Comparison of ENCODE assay signal across 8 cellular contexts in the genomic region with DNA sequence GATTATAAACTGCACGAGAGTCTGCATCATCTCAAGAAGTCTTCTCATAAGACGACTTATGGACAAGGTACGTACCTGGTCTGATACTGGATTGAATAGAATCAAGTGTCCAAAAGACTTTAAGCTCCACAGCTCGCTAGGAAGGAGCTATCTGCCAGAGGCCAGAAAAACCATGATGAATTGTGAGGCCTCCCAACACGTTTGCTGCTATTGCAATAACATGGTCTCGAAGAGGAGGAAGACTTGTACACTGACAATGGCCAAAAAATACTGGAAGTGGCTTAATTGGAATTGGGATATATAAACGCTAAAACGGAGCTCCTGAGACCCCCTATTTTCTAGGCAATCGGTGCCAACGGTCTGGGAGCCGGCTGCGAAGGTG. TPM values are rescaled to one million over a fixed set of nuclear protein-coding genes. Genes with fewer than 3 reads are reported as not detected.
DNase-seq lines count a peak whose midpoint lies in the region; ATAC-seq and TF ChIP-seq lines count a peak whose summit lies in the region.

No MANE protein-coding gene starts in this region.

- H3K79me2 ChIP-seq in DOHH2 (ENCODE audit: control insufficient read depth, low read length): no peaks in the 10 kb centered on the region
- no peaks in the 10 kb centered on the region for H3K79me2 ChIP-seq in mesendoderm (ENCODE audit: control insufficient read depth, insufficient read depth, low read length)

- no peak overlapping the region for H3K18ac ChIP-seq in mesendoderm (ENCODE audit: low read length)

- intact Hi-C loops in aorta (cut with DNase I): no loop called here

- no peak overlapping the region for H3K27ac ChIP-seq in DOHH2 (ENCODE audit: low read depth, low read length)
- no peak overlapping the region for H3K27ac ChIP-seq in mesendoderm (ENCODE audit: low read depth, low read length)
- no peak overlapping the region for H3K27ac ChIP-seq in aorta (ENCODE audit: low read depth in 1 of 2, low read length in 2 of 2)

- no peak overlapping the region for H3K27ac Mint-ChIP-seq in central memory CD8-positive, alpha-beta T cell (ENCODE audit: low read depth)

- no peak overlapping the region for H2BK5ac ChIP-seq in mesendoderm (ENCODE audit: low read length)

- H3K27me3 Mint-ChIP-seq in central memory CD8-positive, alpha-beta T cell: peaks cover 9% of the 10 kb centered on the region

- H3K23ac ChIP-seq in mesendoderm (ENCODE audit: low read length): no peak overlapping the region

- H3K27me3 ChIP-seq in DOHH2 (ENCODE audit: control insufficient read depth, low read length) (0 out of 2 replicates have a peak, but pooled peaks cover 5% of the 10 kb centered on the region), mesendoderm (ENCODE audit: insufficient read depth, low read length, poor library complexity) (no peaks in the 10 kb centered on the region), aorta (ENCODE audit: control insufficient read depth in 1 of 2, insufficient read depth in 2 of 2, low read length in 1 of 2) (no peaks in the 10 kb centered on the region)

- H4K20me1 ChIP-seq in DOHH2 (ENCODE audit: control insufficient read depth, insufficient read depth, low read depth, low read length): no peaks in the 10 kb centered on the region

- H3K4me3 ChIP-seq in DOHH2 (ENCODE audit: low read length) (peak overlapping the region; percentile 87), mesendoderm (ENCODE audit: low read length) (peak overlapping the region; percentile 66), aorta (ENCODE audit: low read length in 2 of 2) (peak overlapping the region; percentile 27 to 66)

- no peak overlapping the region for H3K4ac ChIP-seq in mesendoderm (ENCODE audit: low read depth, low read length)

- TF ChIP-seq CTCF in DOHH2 (IDR thresholded peaks at IDR 0.05; ENCODE audit: low read depth, low read length, poor library complexity, severe bottlenecking): no peak

- H3K4me2 ChIP-seq in DOHH2 (ENCODE audit: low read length) (peak overlapping the region; percentile 87), mesendoderm (ENCODE audit: low read length) (peak overlapping the region; percentile 47)

- no peaks in the 10 kb centered on the region for H3K79me1 ChIP-seq in mesendoderm (ENCODE audit: low read length)

- H3K9me2 ChIP-seq in DOHH2 (replicated peaks; ENCODE audit: control insufficient read depth, low read length): no peaks in the 10 kb centered on the region

- no peak overlapping the region for H2BK15ac ChIP-seq in mesendoderm (replicated peaks; ENCODE audit: low read depth)

- peaks cover 11% of the 10 kb centered on the region for H3K4me1 ChIP-seq in DOHH2 (ENCODE audit: control insufficient read depth, low read length)
- peaks cover 2% of the 10 kb centered on the region for H3K4me1 ChIP-seq in mesendoderm (ENCODE audit: control insufficient read depth, low read depth, low read length)
- H3K4me1 ChIP-seq in aorta (ENCODE audit: control insufficient read depth in 1 of 2, insufficient read depth in 2 of 2, low read length in 2 of 2): no peaks in the 10 kb centered on the region

- no peak overlapping the region for H2BK120ac ChIP-seq in mesendoderm (ENCODE audit: low read depth, low read length)

- no peaks in the 10 kb centered on the region for H3K9me3 Mint-ChIP-seq in central memory CD8-positive, alpha-beta T cell

- peak; percentile 39 for DNase-seq in NAMALWA (ENCODE audit: low spot score)
- DNase-seq in central memory CD8-positive, alpha-beta T cell (ENCODE audit: low spot score in 2 of 2): peak in 1 of 2 donors; percentile 16
- no peak for DNase-seq in mesendoderm
- DNase-seq in aorta: no peak
- DNase-seq in cortex of kidney (lab: John Stamatoyannopoulos, UW): no peak
- DNase-seq in HuH-7 (ENCODE audit: low spot score): no peak

- no peaks in the 10 kb centered on the region for H3K36me3 ChIP-seq in DOHH2 (ENCODE audit: control insufficient read depth, low read length)
- H3K36me3 ChIP-seq in mesendoderm (ENCODE audit: control insufficient read depth, insufficient read depth, low read length): no peaks in the 10 kb centered on the region
- H3K36me3 ChIP-seq in aorta (ENCODE audit: control insufficient read depth in 1 of 2, insufficient read depth in 2 of 2, low read length in 1 of 2): peaks cover 0 to 4% of the 10 kb centered on the region in 2 donors

- no peaks in the 10 kb centered on the region for H3F3A ChIP-seq in DOHH2 (ENCODE audit: control insufficient read depth, insufficient read depth)

- H3K4me1 Mint-ChIP-seq in central memory CD8-positive, alpha-beta T cell: peaks cover 11% of the 10 kb centered on the region

- H3K9me3 ChIP-seq in DOHH2 (ENCODE audit: control insufficient read depth, insufficient read depth, low read length) (no peaks in the 10 kb centered on the region), aorta (ENCODE audit: control insufficient read depth, low read length) (no peaks in the 10 kb centered on the region)

- no peak overlapping the region for H4K5ac ChIP-seq in mesendoderm (ENCODE audit: low read length)

- whole genome bisulfite sequencing in mesendoderm (ENCODE audit: extremely low coverage, insufficient coverage, low lambda C conversion rate): no CpG with 5 or more reads among the region's 12 CpGs
- 12 to 13% methylated on average over 12 of the region's 12 CpGs for WGBS in aorta, 2 donors

- peak overlapping the region; percentile 78 for H3K9ac ChIP-seq in mesendoderm (ENCODE audit: low read length)

- H3K4me3 Mint-ChIP-seq in central memory CD8-positive, alpha-beta T cell: peak overlapping the region; percentile 74

- H4K8ac ChIP-seq in mesendoderm (ENCODE audit: low read depth, low read length): no peak overlapping the region

- H2AK5ac ChIP-seq in mesendoderm (ENCODE audit: low read length): no peak overlapping the region

- peak overlapping the region; percentile 73 for H3K56ac ChIP-seq in mesendoderm (ENCODE audit: low read length)

- no peak for ATAC-seq in central memory CD8-positive, alpha-beta T cell (replicated peaks; ENCODE audit: extremely low read depth, poor library complexity, severe bottlenecking)
- ATAC-seq in aorta (ENCODE audit: low FRiP score) (no peak), HG03139 (IDR thresholded peaks at IDR 0.05; ENCODE audit: unreplicated experiment) (no peak)

- peaks cover 8% of the 10 kb centered on the region for H3K36me3 Mint-ChIP-seq in central memory CD8-positive, alpha-beta T cell (ENCODE audit: insufficient read depth)

RNA-seq across cellular contexts. Expression of gene DNAJC28, which starts 0.5 kb away (rescaled TPM):
- 1.8 TPM for polyA plus RNA-seq in mesendoderm (2013, experiment 1 of 2)
- polyA plus RNA-seq in mesendoderm (2013, experiment 2 of 2): 1.5 TPM
- total RNA-seq in aorta: 1 to 10 TPM; 1.2 to 2.7 TPM
- polyA plus RNA-seq in aorta: 1 to 10 TPM in 1 of 2 donors, under 1 TPM in 1; 0.56 to 3.0 TPM

RNA-seq across cellular contexts. Expression of gene TMEM50B, which starts 11.2 kb away (rescaled TPM):
- polyA plus RNA-seq in mesendoderm (2013, experiment 1 of 2): 9.0 TPM
- polyA plus RNA-seq in mesendoderm (2013, experiment 2 of 2): 9.4 TPM
- 10 to 100 TPM; 37.8 to 45.2 TPM for total RNA-seq in aorta
- 100 to 1,000 TPM in 1 of 2 donors, 10 to 100 TPM in 1; 30.3 to 128 TPM for polyA plus RNA-seq in aorta

RNA-seq across cellular contexts. Expression of gene GART, which starts 50.9 kb away (rescaled TPM):
- 125 TPM for polyA plus RNA-seq in mesendoderm (2013, experiment 1 of 2)
- 124 TPM for polyA plus RNA-seq in mesendoderm (2013, experiment 2 of 2)
- 10 to 100 TPM; 53.7 to 60.6 TPM for total RNA-seq in aorta
- polyA plus RNA-seq in aorta: 10 to 100 TPM; 13.6 to 28.8 TPM

RNA-seq across cellular contexts. Expression of gene SON, which starts 51.9 kb away (rescaled TPM):
- 119 TPM for polyA plus RNA-seq in mesendoderm (2013, experiment 1 of 2)
- 114 TPM for polyA plus RNA-seq in mesendoderm (2013, experiment 2 of 2)
- total RNA-seq in aorta: 100 to 1,000 TPM; 322 to 350 TPM
- polyA plus RNA-seq in aorta: 100 to 1,000 TPM in 1 of 2 donors, 10 to 100 TPM in 1; 57.8 to 285 TPM
